Comparison of ENCODE assay signal across 15 cellular contexts in the genomic region with DNA sequence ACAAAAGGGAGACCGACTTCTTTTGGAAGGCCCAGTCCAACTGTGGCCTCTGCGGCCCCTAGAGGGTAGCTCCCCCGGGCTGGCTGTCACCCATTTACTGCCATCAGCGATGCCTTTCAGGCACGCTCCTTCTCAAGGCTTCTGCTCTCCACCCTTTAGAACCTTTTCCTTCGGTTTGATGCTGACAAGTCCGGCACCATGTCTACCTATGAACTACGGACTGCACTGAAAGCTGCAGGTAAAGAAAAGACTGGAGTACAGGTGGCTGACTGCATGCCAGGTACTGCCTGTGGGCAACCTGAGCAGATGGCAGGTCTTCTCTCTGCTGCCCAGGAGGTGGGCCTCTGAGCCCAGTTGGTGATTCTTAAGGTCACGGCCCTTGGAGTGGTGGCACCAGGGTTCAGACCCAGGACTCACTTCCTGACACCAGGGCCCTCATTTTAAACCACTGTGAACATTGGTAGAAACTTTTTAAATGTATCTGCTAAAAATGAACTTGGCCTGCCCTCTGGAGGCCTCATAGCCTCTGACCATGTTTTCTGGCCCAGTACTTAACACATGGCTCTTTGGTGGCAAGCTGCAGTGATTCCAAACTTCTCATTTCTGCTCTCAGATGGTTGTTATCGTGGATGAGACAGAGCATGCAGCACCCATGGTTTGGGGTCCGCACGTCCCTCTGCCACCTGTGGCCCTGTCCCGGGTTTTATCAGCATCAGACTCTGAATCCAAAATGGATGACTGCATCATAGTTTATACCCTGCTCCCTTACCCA. TPM values are rescaled to one million over a fixed set of nuclear protein-coding genes. Genes with fewer than 3 reads are reported as not detected.
DNase-seq lines count a peak whose midpoint lies in the region; ATAC-seq, FAIRE-seq and TF ChIP-seq lines count a peak whose summit lies in the region.
"Had no signal": no experiment of that assay in that cellular context is flagged by ENCODE, and none has a peak within 500 bp of the region (broad histone marks: within the 10 kb centered on the region; RNA-seq: fewer than 3 reads in every experiment).

No MANE protein-coding gene starts in this region.

- H3K36me3 Mint-ChIP-seq in GM23338 (ENCODE audit: low read depth) = no peaks in the 10 kb centered on the region
- H3K36me3 Mint-ChIP-seq: activated CD4-positive, alpha-beta memory T cell treated with anti-CD3 and anti-CD28 coated beads for 36 hours; activated naive CD8-positive, alpha-beta T cell had no signal

- ATAC-seq in GM23338 = 0 out of 3 replicates have a peak, but pooled peaks have one; percentile 14

- H3K9me3 ChIP-seq in BLaER1 treated with 17β-estradiol and CSF1 and Interleukin-3, amounts not matched to agents 10 nM and 100 nM (replicated peaks in 1 of 11) = no peaks in the 10 kb centered on the region
- no peaks in the 10 kb centered on the region for H3K9me3 ChIP-seq in WERI-Rb-1 (ENCODE audit: severe bottlenecking)
- no peaks in the 10 kb centered on the region for H3K9me3 ChIP-seq in keratinocyte (ENCODE audit: control insufficient read depth, low read depth, low read length)
- no peaks in the 10 kb centered on the region for H3K9me3 ChIP-seq in small intestine (ENCODE audit: control insufficient read depth, low read depth)
- H3K9me3 ChIP-seq: transverse colon had no signal

- no peak overlapping the region for H3K27ac Mint-ChIP-seq in GM23338
- H3K27ac Mint-ChIP-seq: activated CD4-positive, alpha-beta memory T cell treated with anti-CD3 and anti-CD28 coated beads for 36 hours; activated naive CD8-positive, alpha-beta T cell had no signal

- TF ChIP-seq CTCF in GM23338 (conservative IDR thresholded peaks at IDR 0.05; ENCODE audit: low read depth in 2 of 2) (peak; percentile 20 to 46; a peak in 2 of 4 replicates), WERI-Rb-1 (IDR thresholded peaks at IDR 0.05; ENCODE audit: low read depth, low read length) (peak; percentile 45), keratinocyte (optimal IDR thresholded peaks at IDR 0.05 in 1 of 3, IDR thresholded peaks at IDR 0.05 in 1 of 3, conservative IDR thresholded peaks at IDR 0.05 in 1 of 3; ENCODE audit: extremely low read depth in 1 of 3, insufficient read depth in 2 of 3, low read length in 3 of 3) (peak in 2 of 3 experiments; percentile 18 to 26)

- no peaks in the 10 kb centered on the region for H3K27me3 ChIP-seq in BLaER1 treated with 17β-estradiol and CSF1 and Interleukin-3, amounts not matched to agents 10 nM and 100 nM
- peaks cover 36% of the 10 kb centered on the region for H3K27me3 ChIP-seq in GM23338 (ENCODE audit: insufficient read depth)
- no peaks in the 10 kb centered on the region for H3K27me3 ChIP-seq in WERI-Rb-1 (ENCODE audit: insufficient read depth, low read depth, severe bottlenecking)
- H3K27me3 ChIP-seq in keratinocyte (ENCODE audit: control insufficient read depth, extremely low read depth, insufficient read depth, low read length) = no peaks in the 10 kb centered on the region
- no peaks in the 10 kb centered on the region for H3K27me3 ChIP-seq in small intestine (ENCODE audit: control insufficient read depth in 2 of 2, insufficient read depth in 2 of 2, low read length in 2 of 2)
- H3K27me3 ChIP-seq: transverse colon had no signal

- H3K79me2 ChIP-seq in GM23338 (replicated peaks; ENCODE audit: insufficient read depth) = no peaks in the 10 kb centered on the region
- H3K79me2 ChIP-seq in keratinocyte (ENCODE audit: control insufficient read depth, insufficient read depth, low read length) = no peaks in the 10 kb centered on the region

- dilution Hi-C loops in keratinocyte (cut with MboI; ENCODE audit: extremely low pct_ligation_motif_present, low sequenced_read_pairs) = no loop called here

- no peak for DNase-seq in GM23338 (ENCODE audit: low spot score)
- no peak for DNase-seq in WERI-Rb-1
- DNase-seq in keratinocyte (ENCODE audit: low read depth, low spot score) = no peak
- no peak for DNase-seq in small intestine
- no peak for DNase-seq in activated CD8-positive, alpha-beta memory T cell treated with anti-CD3 and anti-CD28 coated beads for 24 hours
- no peak for DNase-seq in AG08395 (ENCODE audit: low spot score)
- no peak for DNase-seq in GM19240 (ENCODE audit: insufficient read length, low spot score)
- DNase-seq: activated CD4-positive, alpha-beta memory T cell treated with anti-CD3 and anti-CD28 coated beads for 36 hours; NCI-H1436; transverse colon had no signal

- H3K27ac ChIP-seq in BLaER1 treated with 17β-estradiol and CSF1 and Interleukin-3, amounts not matched to agents 10 nM and 100 nM = no peak overlapping the region
- H3K27ac ChIP-seq in GM23338 (ENCODE audit: low read depth) = no peak overlapping the region
- H3K27ac ChIP-seq in WERI-Rb-1 = no peak overlapping the region
- no peak overlapping the region for H3K27ac ChIP-seq in keratinocyte (ENCODE audit: control insufficient read depth, insufficient read depth, low read length)
- no peak overlapping the region for H3K27ac ChIP-seq in small intestine (ENCODE audit: low read depth in 1 of 2, low read length in 1 of 2)
- H3K27ac ChIP-seq: transverse colon had no signal

- H3K4me3 ChIP-seq in BLaER1 treated with 17β-estradiol and CSF1 and Interleukin-3, amounts not matched to agents 10 nM and 100 nM = no peak overlapping the region
- H3K4me3 ChIP-seq in GM23338 (no peak overlapping the region), WERI-Rb-1 (ENCODE audit: low read depth, low read length) (no peak overlapping the region), keratinocyte (ENCODE audit: control insufficient read depth in 2 of 3, extremely low read depth in 1 of 3, insufficient read depth in 2 of 3, low read depth in 1 of 3, low read length in 3 of 3) (no peak overlapping the region), small intestine (ENCODE audit: low read depth in 1 of 2, low read length in 2 of 2) (no peak overlapping the region)
- H3K4me3 ChIP-seq: transverse colon had no signal

- H4K20me1 ChIP-seq in BLaER1 treated with 17β-estradiol and CSF1 and Interleukin-3, amounts not matched to agents 10 nM and 100 nM = no peaks in the 10 kb centered on the region
- no peaks in the 10 kb centered on the region for H4K20me1 ChIP-seq in GM23338 (replicated peaks; ENCODE audit: insufficient read depth)
- H4K20me1 ChIP-seq in keratinocyte (ENCODE audit: control insufficient read depth, extremely low read depth, insufficient read depth, low read length) = no peaks in the 10 kb centered on the region

- no peak overlapping the region for H3K4me3 Mint-ChIP-seq in GM23338
- H3K4me3 Mint-ChIP-seq: activated CD4-positive, alpha-beta memory T cell treated with anti-CD3 and anti-CD28 coated beads for 36 hours; activated naive CD8-positive, alpha-beta T cell had no signal

- H2AFZ ChIP-seq in GM23338 (no peak overlapping the region), keratinocyte (ENCODE audit: control insufficient read depth, low read length) (no peak overlapping the region)

- no peak for FAIRE-seq in keratinocyte (lab: Jason Lieb, UNC)
- FAIRE-seq in small intestine (lab: Jason Lieb, UNC) = no peak
- FAIRE-seq: GM18507 had no signal

- 89 to 94% (median 91%) methylated on average over 13 of the region's 13 CpGs for WGBS in small intestine, 3 donors

- no peaks in the 10 kb centered on the region for H3K9me1 ChIP-seq in keratinocyte (ENCODE audit: control insufficient read depth, extremely low read depth, insufficient read depth, low read length)

- H3K9me3 Mint-ChIP-seq in GM23338 = no peaks in the 10 kb centered on the region
- H3K9me3 Mint-ChIP-seq: activated CD4-positive, alpha-beta memory T cell treated with anti-CD3 and anti-CD28 coated beads for 36 hours had no signal

- H3K4me1 ChIP-seq in BLaER1 treated with 17β-estradiol and CSF1 and Interleukin-3, amounts not matched to agents 10 nM and 100 nM = peaks cover 8 to 30% (median 16%) of the 10 kb centered on the region in 10 experiments
- no peaks in the 10 kb centered on the region for H3K4me1 ChIP-seq in GM23338 (ENCODE audit: insufficient read depth)
- no peaks in the 10 kb centered on the region for H3K4me1 ChIP-seq in keratinocyte (ENCODE audit: control insufficient read depth, extremely low read depth, insufficient read depth, low read length)
- no peaks in the 10 kb centered on the region for H3K4me1 ChIP-seq in small intestine (ENCODE audit: control insufficient read depth in 2 of 2, insufficient read depth in 1 of 2, low read depth in 1 of 2, low read length in 1 of 2)
- H3K4me1 ChIP-seq: transverse colon had no signal

- H3K27me3 Mint-ChIP-seq in GM23338 (ENCODE audit: insufficient read depth, low read depth, poor library complexity) = peaks cover 13% of the 10 kb centered on the region

- H3K9me2 ChIP-seq in GM23338 (ENCODE audit: insufficient read depth) = no peaks in the 10 kb centered on the region

- no peak overlapping the region for H3K9ac ChIP-seq in BLaER1 treated with 17β-estradiol and CSF1 and Interleukin-3, amounts not matched to agents 10 nM and 100 nM
- no peak overlapping the region for H3K9ac ChIP-seq in keratinocyte (ENCODE audit: control insufficient read depth, extremely low read depth, insufficient read depth, low read length)

- no peaks in the 10 kb centered on the region for H3F3A ChIP-seq in GM23338 (replicated peaks; ENCODE audit: low read depth)

- peak overlapping the region; percentile 30 to 87 (median 74); a peak in 20 of 22 replicates for H3K4me2 ChIP-seq in BLaER1 treated with 17β-estradiol and CSF1 and Interleukin-3, amounts not matched to agents 10 nM and 100 nM
- H3K4me2 ChIP-seq in GM23338 (no peak overlapping the region), keratinocyte (ENCODE audit: control insufficient read depth, extremely low read depth, insufficient read depth, low read depth, low read length) (no peak overlapping the region)

- H3K36me3 ChIP-seq in BLaER1 treated with 17β-estradiol and CSF1 and Interleukin-3, amounts not matched to agents 10 nM and 100 nM = no peaks in the 10 kb centered on the region
- H3K36me3 ChIP-seq in GM23338 (ENCODE audit: insufficient read depth) (no peaks in the 10 kb centered on the region), WERI-Rb-1 (no peaks in the 10 kb centered on the region), keratinocyte (ENCODE audit: control insufficient read depth in 2 of 2, extremely low read depth in 1 of 2, insufficient read depth in 2 of 2, low read length in 2 of 2) (no peaks in the 10 kb centered on the region), small intestine (ENCODE audit: control insufficient read depth in 2 of 2, insufficient read depth in 2 of 2, low read length in 2 of 2) (no peaks in the 10 kb centered on the region)
- H3K36me3 ChIP-seq: transverse colon had no signal

- peaks cover 4% of the 10 kb centered on the region; the same call in 2 of the 3 replicates for H3K4me1 Mint-ChIP-seq in GM23338

RNA-seq across cellular contexts. Expression of a gene that starts 45.7 kb away (rescaled TPM):
- total RNA-seq in GM23338 (2014; rRNA removed; shearing (Covaris generic)) = 0.07 TPM in 1 of 2 replicates, not detected in the other
- 0.33 TPM in 1 of 2 replicates, not detected in the other for polyA plus RNA-seq in GM23338 (2016; fragmentation: Nextera tagmentation; extraction: Ambion mirVana)
- polyA plus RNA-seq in keratinocyte = not detected in 3 replicates
- not detected for polyA plus RNA-seq in keratinocyte (2011; ENCODE audit: low read depth)
- polyA plus RNA-seq in keratinocyte (2011; cell fraction: cytosol; rRNA removed) = not detected in 2 replicates
- polyA plus RNA-seq in keratinocyte (2011; cell fraction: nucleus; rRNA removed) = not detected in 2 replicates
- not detected in 2 replicates for polyA plus RNA-seq in keratinocyte (2012; ENCODE audit: low replicate concordance)
- polyA minus RNA-seq in keratinocyte = not detected in 3 replicates
- polyA minus RNA-seq in keratinocyte (2011; cell fraction: cytosol; rRNA and poly(A)+ RNA removed) = not detected
- not detected in 2 replicates for polyA minus RNA-seq in keratinocyte (2011; cell fraction: nucleus; rRNA and poly(A)+ RNA removed)
- 10 to 100 TPM in 1 of 3 donors, 1 to 10 TPM in 2; 2.6 to 31.1 (median 7.3) TPM for polyA plus RNA-seq in small intestine
- total RNA-seq: activated CD4-positive, alpha-beta memory T cell treated with anti-CD3 and anti-CD28 coated beads for 36 hours; myocyte; T-helper 1 cell treated with Interleukin-12 subunit alpha and Interleukin-12 subunit beta and Interleukin-4 antibody, amounts not matched to agents 30 ng/mL and 1 ng/mL, for 36 hours had no signal

Comparison
In these comparisons a context has a peak if more than half of its experiments do, and no peak if none do; other contexts are left out.
1. H3K4me2 ChIP-seq: peak in BLaER1 treated with 17β-estradiol and CSF1 and Interleukin-3, amounts not matched to agents 10 nM and 100 nM (11 of 11); none in GM23338 (single experiment) and keratinocyte (single experiment).
2. Peak in every context shown above with its lines, with median percentiles within 50 percentile points of each other: CTCF ChIP-seq.